Comparison of ENCODE assay signal across 8 cellular contexts in the genomic region with DNA sequence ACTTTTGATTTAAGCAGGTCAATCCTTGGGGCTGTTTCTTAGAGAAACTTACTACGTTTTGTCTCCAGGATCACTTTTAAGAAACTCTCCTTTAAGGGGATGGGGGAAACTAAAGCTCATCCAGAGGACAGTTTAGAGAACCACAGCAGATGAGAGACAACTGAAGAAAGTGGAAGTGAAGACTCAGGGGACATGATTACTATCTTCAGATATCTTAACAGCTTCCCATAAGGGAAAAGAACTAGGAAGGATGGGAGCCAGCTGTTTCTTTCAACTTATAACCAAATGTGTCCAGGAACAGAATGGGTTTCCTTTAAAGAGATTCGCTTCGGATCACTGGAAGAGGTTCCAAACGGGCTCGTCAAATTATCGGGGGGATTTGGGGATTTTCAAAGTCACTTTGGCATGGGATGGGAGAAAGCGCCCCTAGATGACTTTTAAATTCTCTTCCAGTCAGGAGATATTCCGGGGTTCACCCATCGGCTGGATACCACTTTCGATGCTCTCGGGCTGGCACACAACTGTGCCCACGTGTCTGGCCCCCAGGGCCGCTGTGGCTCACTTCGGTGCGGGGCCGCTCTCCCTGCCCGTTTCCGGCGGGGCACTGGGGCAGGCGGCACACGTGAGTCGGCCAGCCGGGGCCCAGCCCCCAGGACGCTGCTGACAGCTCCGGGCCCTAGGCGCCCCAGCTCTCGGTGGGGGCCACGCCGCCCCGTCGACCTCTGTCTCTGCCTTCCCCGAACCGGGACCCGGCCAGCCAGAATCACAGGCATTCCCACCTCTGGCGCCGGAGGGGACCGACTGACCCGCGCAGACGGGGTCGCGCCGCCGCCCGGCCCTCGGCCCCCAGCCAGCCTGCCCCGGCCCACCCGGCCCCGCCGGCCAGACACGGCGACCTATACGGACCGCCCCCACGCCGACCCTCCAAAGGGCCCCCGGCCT. TPM values are rescaled to one million over a fixed set of nuclear protein-coding genes. Genes with fewer than 3 reads are reported as not detected.
A peak's percentile ranks its signal among the peaks of the same experiment; 100 is the strongest.
DNase-seq lines count a peak whose midpoint lies in the region; ATAC-seq, FAIRE-seq and TF ChIP-seq lines count a peak whose summit lies in the region.

No MANE protein-coding gene starts in this region.

- peak overlapping the region; percentile 90 for H3K4me3 Mint-ChIP-seq in glutamatergic neuron (ENCODE audit: unreplicated experiment)
- peak overlapping the region; percentile 82 for H3K4me3 Mint-ChIP-seq in osteocyte (ENCODE audit: unreplicated experiment)

- peak overlapping the region; percentile 70 for H3K27ac Mint-ChIP-seq in glutamatergic neuron (ENCODE audit: unreplicated experiment)
- peak overlapping the region; percentile 92 for H3K27ac Mint-ChIP-seq in osteocyte (ENCODE audit: unreplicated experiment)

- peak; percentile 69 for TF ChIP-seq POLR2A in GM18951 (IDR thresholded peaks at IDR 0.05; ENCODE audit: extremely low read depth, insufficient read depth, insufficient read length)

- peaks cover 13% of the 10 kb centered on the region for H3K4me1 Mint-ChIP-seq in glutamatergic neuron (ENCODE audit: low read depth, unreplicated experiment)
- peaks cover 32% of the 10 kb centered on the region for H3K4me1 Mint-ChIP-seq in osteocyte (ENCODE audit: unreplicated experiment)

- H3K36me3 Mint-ChIP-seq in glutamatergic neuron (ENCODE audit: unreplicated experiment) = peaks cover 4% of the 10 kb centered on the region
- peaks cover 2% of the 10 kb centered on the region for H3K36me3 Mint-ChIP-seq in osteocyte (ENCODE audit: unreplicated experiment)

- H3K27me3 Mint-ChIP-seq in glutamatergic neuron (ENCODE audit: unreplicated experiment) (peaks cover 4% of the 10 kb centered on the region), osteocyte (ENCODE audit: unreplicated experiment) (no peaks in the 10 kb centered on the region)

- peak; percentile 17 for FAIRE-seq in urothelium cell line (lab: Jason Lieb, UNC)

- no peak for TF ChIP-seq CTCF in glutamatergic neuron (IDR thresholded peaks at IDR 0.05; ENCODE audit: partially characterized antibody, unreplicated experiment)
- TF ChIP-seq CTCF in osteocyte (IDR thresholded peaks at IDR 0.05) = no peak

- in situ Hi-C loops in GM18951 (cut with MboI; ENCODE audit: low sequenced_read_pairs, unreplicated experiment) = no loop called here

- ATAC-seq in HG03175 (IDR thresholded peaks at IDR 0.05; ENCODE audit: unreplicated experiment) = peak; percentile 51

- peaks cover 5% of the 10 kb centered on the region for H3K9me3 Mint-ChIP-seq in glutamatergic neuron (ENCODE audit: unreplicated experiment)
- H3K9me3 Mint-ChIP-seq in osteocyte (ENCODE audit: unreplicated experiment) = no peaks in the 10 kb centered on the region

- DNase-seq in AG20443 (ENCODE audit: low spot score) (peak; percentile 84), RPMI7951 (ENCODE audit: low read depth) (peak; percentile 65), glutamatergic neuron (no peak), osteocyte (ENCODE audit: extremely low spot score, unreplicated experiment) (peak; percentile 86), urothelium cell line (ENCODE audit: low spot score) (peak; percentile 80)
- peak; percentile 45 for DNase-seq in activated naive CD4-positive, alpha-beta T cell treated with Interleukin-2 at 50 U/mL for 16 hours

RNA-seq across cellular contexts. Expression of a gene that starts 1.0 kb away (rescaled TPM):
- total RNA-seq in RPMI7951 (2014; rRNA removed; shearing (Covaris generic)) = 17.1 and 24.6 TPM in 2 replicates
- 17.8 TPM for total RNA-seq in glutamatergic neuron (ENCODE audit: unreplicated experiment)
- total RNA-seq in osteocyte = 37.5 and 38.9 TPM in 2 replicates
